1 cellular context compared by ENCODE assay signal in the genomic region with DNA sequence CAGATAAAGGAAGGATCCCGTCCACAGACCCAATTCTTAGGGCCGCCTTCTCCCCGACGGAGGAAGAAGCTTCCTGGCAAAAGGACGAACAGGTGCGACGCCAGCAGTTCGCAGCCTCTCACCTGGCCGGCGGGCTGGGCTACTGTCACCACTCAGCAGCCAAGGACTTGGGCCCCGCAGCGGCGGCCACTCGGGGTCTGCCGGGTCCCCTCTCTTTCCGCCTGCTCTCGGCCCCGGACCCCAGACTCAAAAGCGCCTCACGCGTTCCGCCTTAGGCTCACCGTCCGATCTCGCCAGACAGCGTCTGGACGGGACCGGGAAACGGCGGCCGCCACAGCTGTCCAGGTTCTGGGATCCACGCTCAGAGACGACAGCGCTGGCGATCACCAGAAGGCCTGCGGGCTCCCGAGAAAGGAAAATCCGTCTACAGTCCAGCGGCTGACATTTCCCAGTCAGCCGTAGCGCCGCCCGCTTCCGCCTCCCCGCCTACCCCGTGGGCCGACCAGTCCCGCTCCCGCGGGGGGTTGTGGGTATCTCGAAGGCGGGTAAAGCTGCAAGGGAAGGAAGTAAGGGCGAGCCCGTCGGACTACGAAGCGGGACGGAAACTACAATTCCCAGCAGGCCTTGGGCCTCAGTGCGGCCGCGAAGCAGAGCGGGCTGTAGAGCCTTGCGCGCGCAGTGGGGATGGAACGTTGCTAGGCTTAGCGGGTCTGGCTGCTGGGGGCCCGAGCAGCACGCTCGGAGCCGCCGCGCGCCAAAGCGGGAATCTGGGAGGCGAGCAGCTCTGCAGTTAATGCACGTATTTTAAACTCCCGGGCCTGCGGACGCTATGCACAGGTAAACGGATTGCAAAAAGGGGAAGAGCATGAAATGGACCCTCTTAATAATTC.
TF ChIP-seq lines count a peak whose summit lies in the region.

A gene (minus strand): TSS at position 454 of the 890 bp plus-strand sequence. CDS start 8,538 bp downstream, outside the sequence.
A gene (plus strand): TSS at position 678 of the 890 bp plus-strand sequence. CDS start 152 bp downstream, at position 830.

TF ChIP-seq in HepG2, 621 proteins besides CTCF, POLR2A, EP300 and RAD21 (continued from another document and continues in another):
- TF ChIP-seq, protein P1, sequence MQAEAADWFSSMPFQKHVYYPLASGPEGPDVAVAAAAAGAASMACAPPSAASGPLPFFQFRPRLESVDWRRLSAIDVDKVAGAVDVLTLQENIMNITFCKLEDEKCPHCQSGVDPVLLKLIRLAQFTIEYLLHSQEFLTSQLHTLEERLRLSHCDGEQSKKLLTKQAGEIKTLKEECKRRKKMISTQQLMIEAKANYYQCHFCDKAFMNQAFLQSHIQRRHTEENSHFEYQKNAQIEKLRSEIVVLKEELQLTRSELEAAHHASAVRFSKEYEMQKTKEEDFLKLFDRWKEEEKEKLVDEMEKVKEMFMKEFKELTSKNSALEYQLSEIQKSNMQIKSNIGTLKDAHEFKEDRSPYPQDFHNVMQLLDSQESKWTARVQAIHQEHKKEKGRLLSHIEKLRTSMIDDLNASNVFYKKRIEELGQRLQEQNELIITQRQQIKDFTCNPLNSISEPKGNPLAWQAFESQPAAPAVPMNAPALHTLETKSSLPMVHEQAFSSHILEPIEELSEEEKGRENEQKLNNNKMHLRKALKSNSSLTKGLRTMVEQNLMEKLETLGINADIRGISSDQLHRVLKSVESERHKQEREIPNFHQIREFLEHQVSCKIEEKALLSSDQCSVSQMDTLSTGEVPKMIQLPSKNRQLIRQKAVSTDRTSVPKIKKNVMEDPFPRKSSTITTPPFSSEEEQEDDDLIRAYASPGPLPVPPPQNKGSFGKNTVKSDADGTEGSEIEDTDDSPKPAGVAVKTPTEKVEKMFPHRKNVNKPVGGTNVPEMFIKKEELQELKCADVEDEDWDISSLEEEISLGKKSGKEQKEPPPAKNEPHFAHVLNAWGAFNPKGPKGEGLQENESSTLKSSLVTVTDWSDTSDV (CRISPR knock-in tag; IDR thresholded peaks at IDR 0.05) = peak; percentile 62; the same call in 1 of the 2 replicates
- TF ChIP-seq ZNF720 (CRISPR knock-in tag; IDR thresholded peaks at IDR 0.05) = no peak
- TF ChIP-seq, protein P2, sequence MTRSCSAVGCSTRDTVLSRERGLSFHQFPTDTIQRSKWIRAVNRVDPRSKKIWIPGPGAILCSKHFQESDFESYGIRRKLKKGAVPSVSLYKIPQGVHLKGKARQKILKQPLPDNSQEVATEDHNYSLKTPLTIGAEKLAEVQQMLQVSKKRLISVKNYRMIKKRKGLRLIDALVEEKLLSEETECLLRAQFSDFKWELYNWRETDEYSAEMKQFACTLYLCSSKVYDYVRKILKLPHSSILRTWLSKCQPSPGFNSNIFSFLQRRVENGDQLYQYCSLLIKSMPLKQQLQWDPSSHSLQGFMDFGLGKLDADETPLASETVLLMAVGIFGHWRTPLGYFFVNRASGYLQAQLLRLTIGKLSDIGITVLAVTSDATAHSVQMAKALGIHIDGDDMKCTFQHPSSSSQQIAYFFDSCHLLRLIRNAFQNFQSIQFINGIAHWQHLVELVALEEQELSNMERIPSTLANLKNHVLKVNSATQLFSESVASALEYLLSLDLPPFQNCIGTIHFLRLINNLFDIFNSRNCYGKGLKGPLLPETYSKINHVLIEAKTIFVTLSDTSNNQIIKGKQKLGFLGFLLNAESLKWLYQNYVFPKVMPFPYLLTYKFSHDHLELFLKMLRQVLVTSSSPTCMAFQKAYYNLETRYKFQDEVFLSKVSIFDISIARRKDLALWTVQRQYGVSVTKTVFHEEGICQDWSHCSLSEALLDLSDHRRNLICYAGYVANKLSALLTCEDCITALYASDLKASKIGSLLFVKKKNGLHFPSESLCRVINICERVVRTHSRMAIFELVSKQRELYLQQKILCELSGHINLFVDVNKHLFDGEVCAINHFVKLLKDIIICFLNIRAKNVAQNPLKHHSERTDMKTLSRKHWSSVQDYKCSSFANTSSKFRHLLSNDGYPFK (CRISPR knock-in tag; IDR thresholded peaks at IDR 0.05; ENCODE audit: borderline replicate concordance) = peak; percentile 71; the same call in 1 of the 2 replicates
- TF ChIP-seq NONO (IDR thresholded peaks at IDR 0.05) = no peak
- peak; percentile 92 for TF ChIP-seq NONO (CRISPR knock-in tag; conservative IDR thresholded peaks at IDR 0.05)
- TF ChIP-seq ZNF788 (CRISPR knock-in tag; IDR thresholded peaks at IDR 0.05; ENCODE audit: borderline replicate concordance) = peak; percentile 95
- TF ChIP-seq ZNF430 (CRISPR knock-in tag; IDR thresholded peaks at IDR 0.05) = peak; percentile 36; the same call in 1 of the 2 replicates
- TF ChIP-seq ZSCAN22 (CRISPR knock-in tag; IDR thresholded peaks at IDR 0.05) = no peak
- no peak for TF ChIP-seq SRSF9 (IDR thresholded peaks at IDR 0.05; ENCODE audit: borderline replicate concordance, insufficient read depth, low read depth, low read length, poor library complexity, severe bottlenecking)
- peak; percentile 89 for TF ChIP-seq ZNF501 (CRISPR knock-in tag; IDR thresholded peaks at IDR 0.05)
- TF ChIP-seq TSC22D2 (CRISPR knock-in tag; IDR thresholded peaks at IDR 0.05; ENCODE audit: borderline replicate concordance) = peak; percentile 52; the same call in 1 of the 2 replicates
- no peak; the same call in 1 of the 2 replicates for TF ChIP-seq PAX8 (CRISPR knock-in tag; IDR thresholded peaks at IDR 0.05; ENCODE audit: borderline replicate concordance)
- 0 out of 2 replicates have a peak, but pooled peaks have one; percentile 17 for TF ChIP-seq HNF4A (CRISPR knock-in tag; IDR thresholded peaks at IDR 0.05)
- TF ChIP-seq, protein P3, sequence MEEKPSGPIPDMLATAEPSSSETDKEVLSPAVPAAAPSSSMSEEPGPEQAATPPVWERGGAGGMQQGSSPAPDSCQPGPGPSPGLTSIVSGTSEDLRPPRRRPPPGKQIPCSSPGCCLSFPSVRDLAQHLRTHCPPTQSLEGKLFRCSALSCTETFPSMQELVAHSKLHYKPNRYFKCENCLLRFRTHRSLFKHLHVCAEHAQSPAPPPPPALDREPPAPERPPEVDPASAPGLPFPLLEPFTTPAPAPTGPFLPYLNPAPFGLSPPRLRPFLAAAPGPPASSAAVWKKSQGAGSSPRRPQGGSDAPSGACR (CRISPR knock-in tag; IDR thresholded peaks at IDR 0.05) = no peak
- TF ChIP-seq ZNF879 (CRISPR knock-in tag; IDR thresholded peaks at IDR 0.05) = 0 out of 2 replicates have a peak, but pooled peaks have one; percentile 22
- peak; percentile 55; the same call in 1 of the 2 replicates for TF ChIP-seq MXD4 (CRISPR knock-in tag; IDR thresholded peaks at IDR 0.05)
- TF ChIP-seq SRSF4 (IDR thresholded peaks at IDR 0.05; ENCODE audit: low read depth, low read length, poor library complexity, severe bottlenecking) = no peak
- peak; percentile 80 for TF ChIP-seq RBFOX2 (IDR thresholded peaks at IDR 0.05; ENCODE audit: low read depth, low read length)
- TF ChIP-seq, protein P4, sequence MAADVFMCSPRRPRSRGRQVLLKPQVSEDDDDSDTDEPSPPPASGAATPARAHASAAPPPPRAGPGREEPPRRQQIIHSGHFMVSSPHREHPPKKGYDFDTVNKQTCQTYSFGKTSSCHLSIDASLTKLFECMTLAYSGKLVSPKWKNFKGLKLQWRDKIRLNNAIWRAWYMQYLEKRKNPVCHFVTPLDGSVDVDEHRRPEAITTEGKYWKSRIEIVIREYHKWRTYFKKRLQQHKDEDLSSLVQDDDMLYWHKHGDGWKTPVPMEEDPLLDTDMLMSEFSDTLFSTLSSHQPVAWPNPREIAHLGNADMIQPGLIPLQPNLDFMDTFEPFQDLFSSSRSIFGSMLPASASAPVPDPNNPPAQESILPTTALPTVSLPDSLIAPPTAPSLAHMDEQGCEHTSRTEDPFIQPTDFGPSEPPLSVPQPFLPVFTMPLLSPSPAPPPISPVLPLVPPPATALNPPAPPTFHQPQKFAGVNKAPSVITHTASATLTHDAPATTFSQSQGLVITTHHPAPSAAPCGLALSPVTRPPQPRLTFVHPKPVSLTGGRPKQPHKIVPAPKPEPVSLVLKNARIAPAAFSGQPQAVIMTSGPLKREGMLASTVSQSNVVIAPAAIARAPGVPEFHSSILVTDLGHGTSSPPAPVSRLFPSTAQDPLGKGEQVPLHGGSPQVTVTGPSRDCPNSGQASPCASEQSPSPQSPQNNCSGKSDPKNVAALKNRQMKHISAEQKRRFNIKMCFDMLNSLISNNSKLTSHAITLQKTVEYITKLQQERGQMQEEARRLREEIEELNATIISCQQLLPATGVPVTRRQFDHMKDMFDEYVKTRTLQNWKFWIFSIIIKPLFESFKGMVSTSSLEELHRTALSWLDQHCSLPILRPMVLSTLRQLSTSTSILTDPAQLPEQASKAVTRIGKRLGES (CRISPR knock-in tag; IDR thresholded peaks at IDR 0.05; ENCODE audit: borderline replicate concordance) = 0 out of 2 replicates have a peak, but pooled peaks have one; percentile 37
- TF ChIP-seq FOXM1 (CRISPR knock-in tag; IDR thresholded peaks at IDR 0.05) = no peak
- no peak for TF ChIP-seq ZNF446 (CRISPR knock-in tag; IDR thresholded peaks at IDR 0.05)
- TF ChIP-seq, protein P5, sequence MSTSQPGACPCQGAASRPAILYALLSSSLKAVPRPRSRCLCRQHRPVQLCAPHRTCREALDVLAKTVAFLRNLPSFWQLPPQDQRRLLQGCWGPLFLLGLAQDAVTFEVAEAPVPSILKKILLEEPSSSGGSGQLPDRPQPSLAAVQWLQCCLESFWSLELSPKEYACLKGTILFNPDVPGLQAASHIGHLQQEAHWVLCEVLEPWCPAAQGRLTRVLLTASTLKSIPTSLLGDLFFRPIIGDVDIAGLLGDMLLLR (CRISPR knock-in tag; IDR thresholded peaks at IDR 0.05) = peak; percentile 22; the same call in 1 of the 2 replicates
- TF ChIP-seq ZNF101 (CRISPR knock-in tag; IDR thresholded peaks at IDR 0.05; ENCODE audit: borderline replicate concordance, low read depth) = no peak
- TF ChIP-seq MXI1 (IDR thresholded peaks at IDR 0.05; ENCODE audit: borderline replicate concordance, low read depth, low read length) = peak; percentile 91; the same call in 2 of the 3 replicates
- TF ChIP-seq RFX3 (CRISPR knock-in tag; IDR thresholded peaks at IDR 0.05) = no peak
- 0 out of 2 replicates have a peak, but pooled peaks have one; percentile 48 for TF ChIP-seq ZNF841 (CRISPR knock-in tag; IDR thresholded peaks at IDR 0.05; ENCODE audit: borderline replicate concordance)
- 0 out of 2 replicates have a peak, but pooled peaks have one; percentile 54 for TF ChIP-seq AHR (CRISPR knock-in tag; IDR thresholded peaks at IDR 0.05)
- TF ChIP-seq SMARCE1 (IDR thresholded peaks at IDR 0.05; ENCODE audit: borderline replicate concordance) = no peak
- TF ChIP-seq ZNF614 (CRISPR knock-in tag; IDR thresholded peaks at IDR 0.05; ENCODE audit: borderline replicate concordance) = no peak; the same call in 1 of the 2 replicates
- TF ChIP-seq YY1 (IDR thresholded peaks at IDR 0.05; ENCODE audit: insufficient read depth, insufficient replicate concordance, low read depth, low read length) = peak; percentile 76
- TF ChIP-seq HDAC1 (CRISPR knock-in tag; IDR thresholded peaks at IDR 0.05) = peak; percentile 93
- TF ChIP-seq ZNF230 (CRISPR knock-in tag; IDR thresholded peaks at IDR 0.05) = peak; percentile 63; the same call in 1 of the 2 replicates
- TF ChIP-seq, protein P6, sequence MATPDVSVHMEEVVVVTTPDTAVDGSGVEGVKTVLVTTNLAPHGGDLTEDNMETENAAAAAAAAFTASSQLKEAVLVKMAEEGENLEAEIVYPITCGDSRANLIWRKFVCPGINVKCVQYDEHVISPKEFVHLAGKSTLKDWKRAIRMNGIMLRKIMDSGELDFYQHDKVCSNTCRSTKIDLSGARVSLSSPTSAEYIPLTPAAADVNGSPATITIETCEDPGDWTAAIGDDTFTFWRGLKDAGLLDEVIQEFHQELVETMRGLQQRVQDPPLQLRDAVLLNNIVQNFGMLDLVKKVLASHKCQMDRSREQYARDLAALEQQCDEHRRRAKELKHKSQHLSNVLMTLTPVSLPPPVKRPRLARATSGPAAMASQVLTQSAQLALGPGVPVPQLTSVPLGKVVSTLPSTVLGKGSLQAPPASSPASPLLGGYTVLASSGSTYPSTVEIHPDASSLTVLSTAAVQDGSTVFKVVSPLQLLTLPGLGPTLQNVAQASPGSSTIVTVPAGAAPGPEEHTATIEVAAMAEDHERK (CRISPR knock-in tag; IDR thresholded peaks at IDR 0.05; ENCODE audit: low read depth) = peak; percentile 70
- no peak for TF ChIP-seq HNF4G (IDR thresholded peaks at IDR 0.05; ENCODE audit: borderline replicate concordance, low read depth, low read length)
- peak; percentile 45; the same call in 1 of the 2 replicates for TF ChIP-seq HNF4G (CRISPR knock-in tag; IDR thresholded peaks at IDR 0.05; ENCODE audit: borderline replicate concordance, low read depth)
- TF ChIP-seq, protein P7, sequence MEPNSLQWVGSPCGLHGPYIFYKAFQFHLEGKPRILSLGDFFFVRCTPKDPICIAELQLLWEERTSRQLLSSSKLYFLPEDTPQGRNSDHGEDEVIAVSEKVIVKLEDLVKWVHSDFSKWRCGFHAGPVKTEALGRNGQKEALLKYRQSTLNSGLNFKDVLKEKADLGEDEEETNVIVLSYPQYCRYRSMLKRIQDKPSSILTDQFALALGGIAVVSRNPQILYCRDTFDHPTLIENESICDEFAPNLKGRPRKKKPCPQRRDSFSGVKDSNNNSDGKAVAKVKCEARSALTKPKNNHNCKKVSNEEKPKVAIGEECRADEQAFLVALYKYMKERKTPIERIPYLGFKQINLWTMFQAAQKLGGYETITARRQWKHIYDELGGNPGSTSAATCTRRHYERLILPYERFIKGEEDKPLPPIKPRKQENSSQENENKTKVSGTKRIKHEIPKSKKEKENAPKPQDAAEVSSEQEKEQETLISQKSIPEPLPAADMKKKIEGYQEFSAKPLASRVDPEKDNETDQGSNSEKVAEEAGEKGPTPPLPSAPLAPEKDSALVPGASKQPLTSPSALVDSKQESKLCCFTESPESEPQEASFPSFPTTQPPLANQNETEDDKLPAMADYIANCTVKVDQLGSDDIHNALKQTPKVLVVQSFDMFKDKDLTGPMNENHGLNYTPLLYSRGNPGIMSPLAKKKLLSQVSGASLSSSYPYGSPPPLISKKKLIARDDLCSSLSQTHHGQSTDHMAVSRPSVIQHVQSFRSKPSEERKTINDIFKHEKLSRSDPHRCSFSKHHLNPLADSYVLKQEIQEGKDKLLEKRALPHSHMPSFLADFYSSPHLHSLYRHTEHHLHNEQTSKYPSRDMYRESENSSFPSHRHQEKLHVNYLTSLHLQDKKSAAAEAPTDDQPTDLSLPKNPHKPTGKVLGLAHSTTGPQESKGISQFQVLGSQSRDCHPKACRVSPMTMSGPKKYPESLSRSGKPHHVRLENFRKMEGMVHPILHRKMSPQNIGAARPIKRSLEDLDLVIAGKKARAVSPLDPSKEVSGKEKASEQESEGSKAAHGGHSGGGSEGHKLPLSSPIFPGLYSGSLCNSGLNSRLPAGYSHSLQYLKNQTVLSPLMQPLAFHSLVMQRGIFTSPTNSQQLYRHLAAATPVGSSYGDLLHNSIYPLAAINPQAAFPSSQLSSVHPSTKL (CRISPR knock-in tag; IDR thresholded peaks at IDR 0.05) = peak; percentile 63
- TF ChIP-seq SIX4 (CRISPR knock-in tag; IDR thresholded peaks at IDR 0.05) = no peak
- peak; percentile 37; the same call in 1 of the 2 replicates for TF ChIP-seq ZZZ3 (CRISPR knock-in tag; IDR thresholded peaks at IDR 0.05; ENCODE audit: borderline replicate concordance)
- TF ChIP-seq, protein P8, sequence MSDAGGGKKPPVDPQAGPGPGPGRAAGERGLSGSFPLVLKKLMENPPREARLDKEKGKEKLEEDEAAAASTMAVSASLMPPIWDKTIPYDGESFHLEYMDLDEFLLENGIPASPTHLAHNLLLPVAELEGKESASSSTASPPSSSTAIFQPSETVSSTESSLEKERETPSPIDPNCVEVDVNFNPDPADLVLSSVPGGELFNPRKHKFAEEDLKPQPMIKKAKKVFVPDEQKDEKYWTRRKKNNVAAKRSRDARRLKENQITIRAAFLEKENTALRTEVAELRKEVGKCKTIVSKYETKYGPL (CRISPR knock-in tag; IDR thresholded peaks at IDR 0.05) = no peak
- TF ChIP-seq ZNF124 (CRISPR knock-in tag; IDR thresholded peaks at IDR 0.05) = peak; percentile 77
